1 cellular context compared by ENCODE assay signal in the genomic region with DNA sequence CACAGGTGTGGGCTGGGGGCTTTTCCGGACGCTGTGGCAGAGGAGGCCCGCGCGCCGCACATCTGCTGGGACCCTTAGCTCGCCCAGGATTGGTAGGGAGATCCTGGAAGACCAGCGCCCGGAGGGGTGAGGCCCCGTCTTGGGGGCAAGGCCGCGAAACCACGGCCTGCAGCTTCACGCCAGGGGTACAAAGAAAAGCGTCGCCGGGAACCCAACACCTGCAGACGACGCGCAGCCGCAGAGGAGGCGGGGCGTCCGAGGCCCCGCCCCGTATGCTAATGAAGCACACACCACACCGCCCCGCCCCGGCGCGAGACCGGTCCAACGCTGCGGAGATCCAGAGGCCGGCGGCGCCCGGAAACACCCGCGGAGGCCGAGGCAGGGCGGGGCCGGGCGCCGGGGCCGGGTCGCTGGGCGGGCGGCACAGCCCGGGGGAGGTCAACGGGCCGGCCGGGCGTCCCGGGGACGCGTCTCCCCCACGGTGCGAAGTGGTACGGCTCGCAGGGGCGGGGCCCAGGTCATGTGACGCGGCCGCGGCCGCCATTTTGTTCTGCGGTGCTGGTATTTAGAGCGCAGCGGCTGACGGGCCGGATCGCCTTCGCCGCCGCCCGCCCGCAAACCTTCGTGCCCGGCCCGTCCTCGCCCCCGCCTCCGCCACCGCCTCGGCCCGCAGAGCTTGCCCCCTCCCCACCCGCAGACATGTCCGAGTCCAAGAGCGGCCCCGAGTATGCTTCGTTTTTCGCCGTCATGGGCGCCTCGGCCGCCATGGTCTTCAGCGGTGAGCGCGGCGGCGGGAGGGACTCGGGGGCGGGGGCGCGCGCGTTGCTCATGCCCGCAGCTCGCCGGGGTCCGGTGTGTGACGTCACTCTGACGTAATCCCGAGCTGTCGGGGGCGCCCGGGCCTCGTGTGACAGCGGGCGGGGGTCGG.
TF ChIP-seq lines count a peak whose summit lies in the region.

Gene ATP6V0C (plus strand): TSS at position 548 of the 928 bp plus-strand sequence. CDS start 152 bp downstream, at position 700.

TF ChIP-seq in HEK293, 187 proteins besides CTCF, POLR2A, EP300 and RAD21 (continued from another document):
- TF ChIP-seq ZNF518A (tag by site-specific recombination; conservative IDR thresholded peaks at IDR 0.05; ENCODE audit: low read depth): no peak
- TF ChIP-seq ZNF600 (tag by site-specific recombination; IDR thresholded peaks at IDR 0.05): no peak; the same call in 1 of the 2 replicates
- TF ChIP-seq ZNF658 (tag by site-specific recombination; IDR thresholded peaks at IDR 0.05): no peak
- no peak for TF ChIP-seq ZNF792 (tag by site-specific recombination; IDR thresholded peaks at IDR 0.05)
- no peak for TF ChIP-seq ZNF221 (tag by site-specific recombination; IDR thresholded peaks at IDR 0.05; ENCODE audit: borderline replicate concordance)
- TF ChIP-seq ZNF324 (tag by site-specific recombination; IDR thresholded peaks at IDR 0.05): no peak; the same call in 1 of the 2 replicates
- TF ChIP-seq ZNF394 (tag by site-specific recombination; IDR thresholded peaks at IDR 0.05; ENCODE audit: borderline replicate concordance): no peak
- no peak for TF ChIP-seq ZNF48 (tag by site-specific recombination; IDR thresholded peaks at IDR 0.05)
- TF ChIP-seq SP2 (tag by site-specific recombination; IDR thresholded peaks at IDR 0.05): peak; percentile 53
- no peak for TF ChIP-seq ZNF510 (tag by site-specific recombination; IDR thresholded peaks at IDR 0.05; ENCODE audit: insufficient replicate concordance)
- TF ChIP-seq ZNF677 (tag by site-specific recombination; IDR thresholded peaks at IDR 0.05): 0 out of 2 replicates have a peak, but pooled peaks have one; percentile 27
- TF ChIP-seq ZBTB1 (tag by site-specific recombination; IDR thresholded peaks at IDR 0.05): 0 out of 2 replicates have a peak, but pooled peaks have one; percentile 70
- no peak for TF ChIP-seq SETDB1 (IDR thresholded peaks at IDR 0.05; ENCODE audit: insufficient read length, low read length)
- TF ChIP-seq PRDM1 (tag by site-specific recombination; IDR thresholded peaks at IDR 0.05): no peak
- no peak for TF ChIP-seq ZNF416 (tag by site-specific recombination; IDR thresholded peaks at IDR 0.05)
- TF ChIP-seq EGR2 (tag by site-specific recombination; IDR thresholded peaks at IDR 0.05; ENCODE audit: low read depth): peak; percentile 64
- TF ChIP-seq, protein P1, sequence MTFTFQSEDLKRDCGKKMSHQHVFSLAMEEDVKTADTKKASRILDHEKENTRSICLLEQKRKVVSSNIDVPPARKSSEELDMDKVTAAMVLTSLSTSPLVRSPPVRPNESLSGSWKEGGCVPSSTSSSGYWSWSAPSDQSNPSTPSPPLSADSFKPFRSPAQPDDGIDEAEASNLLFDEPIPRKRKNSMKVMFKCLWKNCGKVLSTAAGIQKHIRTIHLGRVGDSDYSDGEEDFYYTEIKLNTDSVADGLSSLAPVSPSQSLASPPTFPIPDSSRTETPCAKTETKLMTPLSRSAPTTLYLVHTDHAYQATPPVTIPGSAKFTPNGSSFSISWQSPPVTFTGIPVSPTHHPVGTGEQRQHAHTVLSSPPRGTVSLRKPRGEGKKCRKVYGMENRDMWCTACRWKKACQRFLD (tag by site-specific recombination; IDR thresholded peaks at IDR 0.05): no peak
- no peak for TF ChIP-seq GLI4 (tag by site-specific recombination; IDR thresholded peaks at IDR 0.05)
- no peak for TF ChIP-seq ZNF138 (tag by site-specific recombination; IDR thresholded peaks at IDR 0.05; ENCODE audit: borderline replicate concordance)
- no peak for TF ChIP-seq ZNF654 (tag by site-specific recombination; IDR thresholded peaks at IDR 0.05; ENCODE audit: low read depth)
- TF ChIP-seq ZFP3 (tag by site-specific recombination; IDR thresholded peaks at IDR 0.05; ENCODE audit: low read depth): no peak
- TF ChIP-seq ZNF174 (tag by site-specific recombination; IDR thresholded peaks at IDR 0.05): no peak
- peak; percentile 49; the same call in 1 of the 2 replicates for TF ChIP-seq KLF1 (tag by site-specific recombination; IDR thresholded peaks at IDR 0.05)
- TF ChIP-seq, protein P2, sequence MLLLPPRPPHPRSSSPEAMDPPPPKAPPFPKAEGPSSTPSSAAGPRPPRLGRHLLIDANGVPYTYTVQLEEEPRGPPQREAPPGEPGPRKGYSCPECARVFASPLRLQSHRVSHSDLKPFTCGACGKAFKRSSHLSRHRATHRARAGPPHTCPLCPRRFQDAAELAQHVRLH (tag by site-specific recombination; IDR thresholded peaks at IDR 0.05): no peak
- peak; percentile 46; the same call in 1 of the 2 replicates for TF ChIP-seq KLF16 (tag by site-specific recombination; IDR thresholded peaks at IDR 0.05)
